Comparison of ENCODE assay signal across 18 cellular contexts in the genomic region with DNA sequence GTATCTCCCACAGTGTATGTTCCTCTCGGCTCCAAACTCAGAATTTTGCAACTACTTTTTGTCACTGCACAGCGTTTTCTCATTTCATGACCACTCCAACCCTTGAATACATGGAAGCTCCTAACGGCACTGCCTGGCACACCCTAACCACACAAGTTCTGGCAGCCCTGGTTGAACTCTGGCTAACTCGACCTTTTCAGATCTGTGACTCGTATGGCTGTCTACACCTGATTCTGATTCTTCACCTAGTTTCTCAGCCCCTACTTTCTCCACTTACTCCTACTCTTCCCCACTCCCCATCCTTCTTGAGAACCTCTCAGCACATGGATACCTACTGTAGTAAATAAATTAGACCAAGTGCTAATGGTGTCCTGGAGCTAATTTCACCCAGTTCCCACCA. TPM values are rescaled to one million over a fixed set of nuclear protein-coding genes. Genes with fewer than 3 reads are reported as not detected.
DNase-seq lines count a peak whose midpoint lies in the region; ATAC-seq and TF ChIP-seq lines count a peak whose summit lies in the region.
"Had no signal": no experiment of that assay in that cellular context is flagged by ENCODE, and none has a peak within 500 bp of the region (broad histone marks: within the 10 kb centered on the region; RNA-seq: fewer than 3 reads in every experiment).

No MANE protein-coding gene starts in this region.

- H2AFZ ChIP-seq in PC-3 (ENCODE audit: low read length) = no peak overlapping the region

- intact Hi-C loops in activated CD4-positive, alpha-beta T cell treated with anti-CD3 and anti-CD28 coated beads for 36 hours (cut with DNase I, micrococcal nuclease) = loop anchor here in 1 of 2 experiments (10.0 kb wide), 1 partner anchor 1227 kb away; a partner anchor contains a TSS
- intact Hi-C loops in PC-3 (cut with micrococcal nuclease) = no loop called here

- H3K27me3 ChIP-seq in BLaER1 (no peaks in the 10 kb centered on the region), PC-3 (ENCODE audit: low read length) (no peaks in the 10 kb centered on the region), foreskin keratinocyte (no peaks in the 10 kb centered on the region)

- BruUV-seq in PC-3 (replicated peaks; lab: Mats Ljungman, UMichigan) = no TSS peak

- H3K4me1 Mint-ChIP-seq in activated CD4-positive, alpha-beta T cell treated with anti-CD3 and anti-CD28 coated beads for 36 hours = peaks cover 48% of the 10 kb centered on the region

- peaks cover 10% of the 10 kb centered on the region; the same call in 1 of the 2 replicates for H3K79me2 ChIP-seq in PC-3 (ENCODE audit: low read length)

- H3K9ac ChIP-seq in BLaER1 (no peak overlapping the region), PC-3 (ENCODE audit: low read length) (no peak overlapping the region)

- POLR2A ChIA-PET in activated CD4-positive, alpha-beta T cell treated with anti-CD3 and anti-CD28 coated beads for 36 hours (lab: Charles Lee) = no interaction called here
- POLR2A ChIA-PET in PC-3 (lab: Charles Lee; ENCODE audit: unreplicated experiment) = no interaction called here

- H3K4me2 ChIP-seq in BLaER1 (peak overlapping the region; percentile 35), PC-3 (ENCODE audit: low read length) (0 out of 2 replicates have a peak overlapping the region, but pooled peaks have one; percentile 14)

- H3K4me3 ChIP-seq in BLaER1 (no peak overlapping the region), PC-3 (ENCODE audit: low read length) (no peak overlapping the region)

- H3K9me3 Mint-ChIP-seq in activated CD4-positive, alpha-beta T cell treated with anti-CD3 and anti-CD28 coated beads for 36 hours (ENCODE audit: low read depth) = no peaks in the 10 kb centered on the region

- H3K27me3 Mint-ChIP-seq in activated CD4-positive, alpha-beta T cell treated with anti-CD3 and anti-CD28 coated beads for 36 hours = no peaks in the 10 kb centered on the region

- no peaks in the 10 kb centered on the region for H4K20me1 ChIP-seq in BLaER1
- H4K20me1 ChIP-seq in PC-3 (ENCODE audit: low read length) = no peaks in the 10 kb centered on the region

- DNase-seq in activated CD4-positive, alpha-beta T cell treated with anti-CD3 and anti-CD28 coated beads for 36 hours = no peak
- no peak for DNase-seq in activated CD4-positive, alpha-beta T cell treated with anti-CD3 and anti-CD28 coated beads, Interleukin-2, amount 50 U/mL, for 4 hours
- no peak for DNase-seq in PC-3
- DNase-seq in foreskin keratinocyte = no peak
- no peak for DNase-seq in stimulated activated CD4-positive, alpha-beta T cell treated with anti-CD3 and anti-CD28 coated beads, Interleukin-12 subunit alpha, Interleukin-12 subunit beta, amount 100 ng/mL, for 4 hours
- DNase-seq: Caco-2, DMS153, H7, NCI-H1105 treated with DMSO at 0.1 percent for 48 hours, NCI-H1694 treated with DMSO at 0.1 percent for 48 hours, NCI-H2107, NCI-H2227 treated with DMSO at 0.1 percent for 48 hours, NCI-H524, SHP77 treated with DMSO at 0.1 percent for 48 hours had no signal

- ATAC-seq in activated CD4-positive, alpha-beta T cell treated with anti-CD3 and anti-CD28 coated beads for 36 hours = peak; percentile 35
- ATAC-seq in PC-3 (no peak), foreskin keratinocyte (peak; percentile 14), GM18498 (IDR thresholded peaks at IDR 0.05; ENCODE audit: unreplicated experiment) (no peak), HG03439 (IDR thresholded peaks at IDR 0.05; ENCODE audit: unreplicated experiment) (no peak)

- H3K27ac Mint-ChIP-seq in activated CD4-positive, alpha-beta T cell treated with anti-CD3 and anti-CD28 coated beads for 36 hours = no peak overlapping the region

- CTCF ChIA-PET in activated CD4-positive, alpha-beta T cell treated with anti-CD3 and anti-CD28 coated beads for 36 hours (lab: Charles Lee) = no interaction called here
- CTCF ChIA-PET in PC-3 (lab: Charles Lee) = no interaction called here

- H3K36me3 ChIP-seq in BLaER1 (no peaks in the 10 kb centered on the region), PC-3 (ENCODE audit: low read depth, low read length) (no peaks in the 10 kb centered on the region)

- no peak for TF ChIP-seq CTCF in PC-3 (conservative IDR thresholded peaks at IDR 0.05; ENCODE audit: low read depth, low read length)
- TF ChIP-seq CTCF in foreskin keratinocyte (conservative IDR thresholded peaks at IDR 0.05) = no peak

- H3K36me3 Mint-ChIP-seq in activated CD4-positive, alpha-beta T cell treated with anti-CD3 and anti-CD28 coated beads for 36 hours (ENCODE audit: low read depth) = peaks cover 15% of the 10 kb centered on the region

- no peaks in the 10 kb centered on the region for H3K9me2 ChIP-seq in PC-3 (replicated peaks; ENCODE audit: low read length)

- H3K9me3 ChIP-seq in BLaER1 = no peaks in the 10 kb centered on the region
- no peaks in the 10 kb centered on the region for H3K9me3 ChIP-seq in PC-3 (ENCODE audit: low read length)
- H3K9me3 ChIP-seq: Caco-2 had no signal

- H3K4me1 ChIP-seq in BLaER1 (peaks cover 32% of the 10 kb centered on the region), PC-3 (ENCODE audit: insufficient read depth, low read length) (peaks cover 5% of the 10 kb centered on the region; the same call in 1 of the 2 replicates), foreskin keratinocyte (peaks cover 6% of the 10 kb centered on the region)
- H3K4me1 ChIP-seq: Caco-2 had no signal

- no peak overlapping the region for H3K27ac ChIP-seq in BLaER1
- 0 out of 2 replicates have a peak overlapping the region, but pooled peaks have one; percentile 3 for H3K27ac ChIP-seq in PC-3 (ENCODE audit: low read length)
- H3K27ac ChIP-seq in foreskin keratinocyte = no peak overlapping the region
- H3K27ac ChIP-seq: C4-2B had no signal

- H3F3A ChIP-seq in PC-3 (ENCODE audit: low read length, unreplicated experiment) = no peaks in the 10 kb centered on the region

- H3K4me3 Mint-ChIP-seq in activated CD4-positive, alpha-beta T cell treated with anti-CD3 and anti-CD28 coated beads for 36 hours = no peak overlapping the region

RNA-seq across cellular contexts. Expression of a gene that starts 6.9 kb away (rescaled TPM):
- 100 to 1,000 TPM; 107 to 132 TPM for total RNA-seq in activated CD4-positive, alpha-beta T cell treated with anti-CD3 and anti-CD28 coated beads for 36 hours
- total RNA-seq in PC-3 (2014; rRNA removed) (64.4 and 92.8 TPM in 2 replicates), foreskin keratinocyte (102 and 108 TPM in 2 replicates)
- polyA plus RNA-seq in foreskin keratinocyte = 148 TPM in 2 replicates

Comparison
In these comparisons a context has a peak if more than half of its experiments do, and no peak if none do; other contexts are left out.
1. ATAC-seq: peak in activated CD4-positive, alpha-beta T cell treated with anti-CD3 and anti-CD28 coated beads for 36 hours (single experiment) and foreskin keratinocyte (single experiment); none in PC-3 (single experiment), GM18498 (single experiment) and HG03439 (single experiment).